21 cellular contexts compared by ENCODE assay signal in genomic region chr16:84530590-84530989, GRCh38. TPM values are rescaled to one million over a fixed set of nuclear protein-coding genes. Genes with fewer than 3 reads are reported as not detected.
DNase-seq lines count a peak whose midpoint lies in the region; ATAC-seq, FAIRE-seq and TF ChIP-seq lines count a peak whose summit lies in the region.
"Had no signal": no experiment of that assay in that cellular context is flagged by ENCODE, and none has a peak within 500 bp of the region (broad histone marks: within the 10 kb centered on the region; RNA-seq: fewer than 3 reads in every experiment).

No MANE protein-coding gene starts in this region.

- no peak overlapping the region for H3K4me3 ChIP-seq in BLaER1 treated with 17β-estradiol and CSF1 and Interleukin-3, amounts not matched to agents 10 nM and 100 nM
- H3K4me3 ChIP-seq in Caco-2 (ENCODE audit: low read depth, low read length) (no peak overlapping the region), K562 (no peak overlapping the region), neural progenitor cell (no peak overlapping the region)
- H3K4me3 ChIP-seq: GM23248 had no signal

- H3K27ac ChIP-seq in BLaER1 treated with 17β-estradiol and CSF1 and Interleukin-3, amounts not matched to agents 10 nM and 100 nM = peak overlapping the region in 7 of 11 experiments; percentile 23 to 65 (median 48); a peak in 9 of 22 replicates
- no peak overlapping the region for H3K27ac ChIP-seq in K562 (ENCODE audit: extremely low read depth, low read depth, low read length)
- no peak overlapping the region for H3K27ac ChIP-seq in neural progenitor cell
- H3K27ac ChIP-seq: C4-2B, GM23248 had no signal

- POLR2A ChIA-PET in Caco-2 (lab: Charles Lee) = no interaction called here
- POLR2A ChIA-PET in K562 (lab: Yijun Ruan, JAX) = no interaction called here

- DNase-seq in Caco-2 (no peak), K562 (ENCODE audit: extremely low read depth in 1 of 4, low spot score in 3 of 4) (no peak), neural progenitor cell (ENCODE audit: low spot score) (no peak), HUDEP-2 (lab: John Stamatoyannopoulos, UW; ENCODE audit: unreplicated experiment in 76 of 76) (no peak), NCI-H1694 (lab: John Stamatoyannopoulos, UW) (no peak)
- DNase-seq: ACHN; BE2C; CD4-positive, alpha-beta T cell; DMS153; DMS79; GDM1; GM23248; HCEC 1CT had no signal

- ATAC-seq in K562 = no peak
- no peak for ATAC-seq in HG03039 (IDR thresholded peaks at IDR 0.05; ENCODE audit: unreplicated experiment)

- H2AFZ ChIP-seq in K562 (ENCODE audit: low read depth, low read length) (no peak overlapping the region), neural progenitor cell (replicated peaks) (no peak overlapping the region)
- H2AFZ ChIP-seq: GM23248 had no signal

- no peak overlapping the region for H3K4me2 ChIP-seq in BLaER1 treated with 17β-estradiol and CSF1 and Interleukin-3, amounts not matched to agents 10 nM and 100 nM
- H3K4me2 ChIP-seq in K562 (ENCODE audit: insufficient read depth, low read length) (no peak overlapping the region), neural progenitor cell (no peak overlapping the region)

- no peaks in the 10 kb centered on the region for H3K9me1 ChIP-seq in K562 (ENCODE audit: control insufficient read depth, insufficient read depth, low read length)

- no peak for TF ChIP-seq EP300 in K562 (IDR thresholded peaks at IDR 0.05; ENCODE audit: low read length)

- no peak for TF ChIP-seq POLR2A in K562 (conservative IDR thresholded peaks at IDR 0.05)

- H3K27me3 Mint-ChIP-seq in Caco-2 (ENCODE audit: insufficient read depth, unreplicated experiment) = no peaks in the 10 kb centered on the region
- peaks cover 17% of the 10 kb centered on the region for H3K27me3 Mint-ChIP-seq in neural progenitor cell (ENCODE audit: insufficient read depth, low read depth)
- H3K27me3 Mint-ChIP-seq: CD4-positive, alpha-beta T cell had no signal

- intact Hi-C loops in Caco-2 (cut with micrococcal nuclease; ENCODE audit: unreplicated experiment) (no loop called here), K562 (cut with micrococcal nuclease) (no loop called here)

- H3K36me3 Mint-ChIP-seq in Caco-2 (ENCODE audit: insufficient read depth, unreplicated experiment) (peaks cover 33% of the 10 kb centered on the region), neural progenitor cell (peaks cover 12% of the 10 kb centered on the region)

- peaks cover 55 to 86% (median 69%) of the 10 kb centered on the region in 10 experiments for H3K4me1 ChIP-seq in BLaER1 treated with 17β-estradiol and CSF1 and Interleukin-3, amounts not matched to agents 10 nM and 100 nM
- H3K4me1 ChIP-seq in Caco-2 = peaks cover 46% of the 10 kb centered on the region
- H3K4me1 ChIP-seq in K562 (replicated peaks in 1 of 2; ENCODE audit: control insufficient read depth in 2 of 2, insufficient read depth in 2 of 2, low read length in 2 of 2) = peaks cover 11 to 24% of the 10 kb centered on the region in 2 experiments; a peak in 4 of 5 replicates
- peaks cover 54% of the 10 kb centered on the region for H3K4me1 ChIP-seq in neural progenitor cell
- H3K4me1 ChIP-seq: BE2C had no signal

- BruUV-seq in Caco-2 (replicated peaks; lab: Mats Ljungman, UMichigan) = no TSS peak
- BruUV-seq in K562 (replicated peaks; lab: Mats Ljungman, UMichigan) = no TSS peak

- peaks cover 9 to 19% (median 12%) of the 10 kb centered on the region in 11 experiments; a peak in 21 of 22 replicates for H3K9me3 ChIP-seq in BLaER1 treated with 17β-estradiol and CSF1 and Interleukin-3, amounts not matched to agents 10 nM and 100 nM (replicated peaks in 1 of 11)
- H3K9me3 ChIP-seq in Caco-2 = peaks cover 6% of the 10 kb centered on the region; the same call in 1 of the 2 replicates
- H3K9me3 ChIP-seq in K562 (replicated peaks; ENCODE audit: control insufficient read depth, insufficient read depth, low read depth, low read length) = no peaks in the 10 kb centered on the region
- no peaks in the 10 kb centered on the region for H3K9me3 ChIP-seq in neural progenitor cell (ENCODE audit: low read depth)
- H3K9me3 ChIP-seq: BE2C had no signal

- peak overlapping the region; percentile 96 for H3K27ac Mint-ChIP-seq in Caco-2 (ENCODE audit: unreplicated experiment)
- no peak overlapping the region for H3K27ac Mint-ChIP-seq in neural progenitor cell
- H3K27ac Mint-ChIP-seq: CD4-positive, alpha-beta T cell had no signal

- H3F3A ChIP-seq in neural progenitor cell (ENCODE audit: low read depth) = peaks cover 63% of the 10 kb centered on the region

- peaks cover 12% of the 10 kb centered on the region for H3K9me3 Mint-ChIP-seq in Caco-2 (ENCODE audit: unreplicated experiment)
- H3K9me3 Mint-ChIP-seq in neural progenitor cell = peaks cover 27% of the 10 kb centered on the region

- no peak for TF ChIP-seq RAD21 in K562 (CRISPR knock-in tag; conservative IDR thresholded peaks at IDR 0.05 in 1 of 2, IDR thresholded peaks at IDR 0.05 in 1 of 2)

- no peaks in the 10 kb centered on the region for H3K36me3 ChIP-seq in BLaER1 treated with 17β-estradiol and CSF1 and Interleukin-3, amounts not matched to agents 10 nM and 100 nM
- H3K36me3 ChIP-seq in Caco-2 (ENCODE audit: control insufficient read depth, insufficient read depth, low read length) (0 out of 2 replicates have a peak, but pooled peaks cover 1% of the 10 kb centered on the region), K562 (ENCODE audit: control insufficient read depth, insufficient read depth, low read length) (no peaks in the 10 kb centered on the region), neural progenitor cell (no peaks in the 10 kb centered on the region)
- H3K36me3 ChIP-seq: BE2C had no signal

- H3K4me1 Mint-ChIP-seq in Caco-2 (ENCODE audit: low read depth, unreplicated experiment) (peaks cover 32% of the 10 kb centered on the region), neural progenitor cell (peaks cover 69% of the 10 kb centered on the region)

- H4K20me1 ChIP-seq in BLaER1 treated with 17β-estradiol and CSF1 and Interleukin-3, amounts not matched to agents 10 nM and 100 nM = no peaks in the 10 kb centered on the region
- no peaks in the 10 kb centered on the region for H4K20me1 ChIP-seq in K562 (replicated peaks; ENCODE audit: control insufficient read depth, insufficient read depth, low read length)
- no peaks in the 10 kb centered on the region for H4K20me1 ChIP-seq in neural progenitor cell (ENCODE audit: low read depth)

- no peaks in the 10 kb centered on the region for H3K27me3 ChIP-seq in BLaER1 treated with 17β-estradiol and CSF1 and Interleukin-3, amounts not matched to agents 10 nM and 100 nM
- H3K27me3 ChIP-seq in Caco-2 (replicated peaks; ENCODE audit: control insufficient read depth, insufficient read depth, low read length) (no peaks in the 10 kb centered on the region), K562 (ENCODE audit: control insufficient read depth in 2 of 2, insufficient read depth in 2 of 2, low read length in 2 of 2) (peaks cover 0 to 3% of the 10 kb centered on the region in 2 experiments; a peak in 2 of 5 replicates), neural progenitor cell (no peaks in the 10 kb centered on the region)
- H3K27me3 ChIP-seq: BE2C had no signal

- no peak overlapping the region for H3K9ac ChIP-seq in BLaER1 treated with 17β-estradiol and CSF1 and Interleukin-3, amounts not matched to agents 10 nM and 100 nM
- no peak overlapping the region; a peak in 1 of 4 replicates for H3K9ac ChIP-seq in K562 (ENCODE audit: insufficient read depth in 1 of 2, low read depth in 2 of 2, low read length in 2 of 2)
- H3K9ac ChIP-seq in neural progenitor cell = no peak overlapping the region
- H3K9ac ChIP-seq: GM23248 had no signal

- no peak for FAIRE-seq in K562 (lab: Jason Lieb, UNC)
- FAIRE-seq: A204.1, GM12892, GM18507, H54, HTR-8/SVneo had no signal

- H3K4me3 Mint-ChIP-seq in Caco-2 (ENCODE audit: unreplicated experiment) (no peak overlapping the region), neural progenitor cell (peak overlapping the region; percentile 68)
- H3K4me3 Mint-ChIP-seq: CD4-positive, alpha-beta T cell had no signal

- WGBS in K562 (ENCODE audit: insufficient coverage, low coverage, missing lambda C conversion rate) = 32% methylated on average over 5 of the region's 5 CpGs

- in situ Hi-C loops in K562 (cut with MboI) = no loop called here

- CTCF ChIA-PET in Caco-2 (lab: Charles Lee) (no interaction called here), K562 (lab: Yijun Ruan, JAX; ENCODE audit: low intra/inter-chr PET ratio) (no interaction called here)

- no peak for TF ChIP-seq CTCF in Caco-2 (IDR thresholded peaks at IDR 0.05; ENCODE audit: insufficient read depth in 1 of 2, low read depth in 1 of 2, low read length in 1 of 2, severe bottlenecking in 1 of 2, unreplicated experiment in 1 of 2)
- no peak for TF ChIP-seq CTCF in K562 (IDR thresholded peaks at IDR 0.05 in 2 of 3, conservative IDR thresholded peaks at IDR 0.05 in 1 of 3; ENCODE audit: insufficient read depth in 2 of 3, low read depth in 1 of 3, low read length in 3 of 3)
- no peak for TF ChIP-seq CTCF in neural progenitor cell (IDR thresholded peaks at IDR 0.05)

- H3K79me2 ChIP-seq in K562 (ENCODE audit: control insufficient read depth, insufficient read depth, low read length) (no peaks in the 10 kb centered on the region), neural progenitor cell (ENCODE audit: low read depth) (no peaks in the 10 kb centered on the region)

TF ChIP-seq in K562, 482 proteins besides CTCF, POLR2A, EP300 and RAD21 (continues in another document):
- no peak for TF ChIP-seq CCNT2 (IDR thresholded peaks at IDR 0.05; ENCODE audit: borderline replicate concordance, extremely low read depth, insufficient read length, low read depth, low read length)
- TF ChIP-seq KDM1A (IDR thresholded peaks at IDR 0.05) = peak; percentile 13 to 54; a peak in 2 of 4 replicates

RNA-seq across cellular contexts. Expression of gene MEAK7, which starts 26.1 kb away (rescaled TPM):
- total RNA-seq in Caco-2 (2022) = 30.9 and 32.7 TPM in 2 replicates
- total RNA-seq in K562 (2011; cell fraction: chromatin; rRNA removed; ENCODE audit: low replicate concordance) = 28.0 and 31.3 TPM in 2 replicates
- total RNA-seq in K562 (2011; cell fraction: nucleolus; rRNA removed) = 15.3 and 17.1 TPM in 2 replicates
- 20.8 and 27.1 TPM in 2 replicates for total RNA-seq in K562 (2011; cell fraction: nucleoplasm; rRNA removed)
- 6.1 and 7.8 TPM in 2 replicates for total RNA-seq in K562 (2014; rRNA removed)
- total RNA-seq in K562 (2014; rRNA removed; fragmentation: Illumina TruSeq; extraction: Trizol) = 5.2 and 5.6 TPM in 2 replicates
- 6.5 and 6.6 TPM in 2 replicates for total RNA-seq in K562 (2015; rRNA removed; fragmentation: Illumina TruSeq; extraction: Trizol)
- total RNA-seq in K562 (2021) = 9.8 and 10.0 TPM in 2 replicates
- 13.2 and 14.5 TPM in 2 replicates for polyA plus RNA-seq in K562 (2011; rRNA removed)
- polyA plus RNA-seq in K562 (2011; cell fraction: cytosol; rRNA removed) = 10.5 and 17.4 TPM in 2 replicates
- polyA plus RNA-seq in K562 (2011; cell fraction: nucleus; rRNA removed) = 10.3 and 11.5 TPM in 2 replicates
- polyA plus RNA-seq in K562 (2012) = 7.7 and 9.3 TPM in 2 replicates
- 8.7 and 8.8 TPM in 2 replicates for polyA plus RNA-seq in K562 (2014; fragmentation: Illumina TruSeq; extraction: Trizol)
- polyA plus RNA-seq in K562 (2014; fragmentation: Nextera tagmentation; extraction: Ambion mirVana) = 1 to 10 TPM; 1.4 to 1.8 TPM
- 6.2 and 6.3 TPM in 2 replicates for polyA plus RNA-seq in K562 (2014; rRNA removed)
- polyA minus RNA-seq in K562 (2011; rRNA and poly(A)+ RNA removed) = 14.5 and 17.2 TPM in 2 replicates
- 9.0 and 11.2 TPM in 2 replicates for polyA minus RNA-seq in K562 (2011; cell fraction: cytosol; rRNA and poly(A)+ RNA removed)
- polyA minus RNA-seq in K562 (2011; cell fraction: nucleus; rRNA and poly(A)+ RNA removed) = 7.8 and 14.0 TPM in 2 replicates
- 18.4 and 22.5 TPM in 2 replicates for total RNA-seq in neural progenitor cell (ENCODE audit: low replicate concordance)

Comparison
In these comparisons a context has a peak if more than half of its experiments do, and no peak if none do; other contexts are left out.
1. H3K27ac ChIP-seq: peak in BLaER1 treated with 17β-estradiol and CSF1 and Interleukin-3, amounts not matched to agents 10 nM and 100 nM (7 of 11); none in K562 (single experiment) and neural progenitor cell (single experiment).